ENCODE assay signal across 24 cellular contexts in genomic region chr5:64457846-64458245, GRCh38. TPM values are rescaled to one million over a fixed set of nuclear protein-coding genes. Genes with fewer than 3 reads are reported as not detected.
"Had no signal": no experiment of that assay in that cellular context is flagged by ENCODE, and none has a peak within 500 bp of the region (broad histone marks: within the 10 kb centered on the region; RNA-seq: fewer than 3 reads in every experiment).

No MANE protein-coding gene starts in this region.

- ATAC-seq: activated CD8-positive, alpha-beta memory T cell treated with anti-CD3 and anti-CD28 coated beads, Interleukin-2, amount 10 ng/mL, durations not matched to agents 7 days and 5 days; Panc1; T-helper 17 cell had no signal

- H3K4me3 Mint-ChIP-seq: activated B cell treated with CpG ODN at 0.5 μM for 24 hours; activated CD4-positive, alpha-beta T cell treated with anti-CD3 and anti-CD28 coated beads, Interleukin-2, amount 10 ng/mL, durations not matched to agents 24 days and 14 days; activated CD8-positive, alpha-beta memory T cell treated with anti-CD3 and anti-CD28 coated beads, Interleukin-2, amount 10 ng/mL, durations not matched to agents 7 days and 5 days; activated naive CD4-positive, alpha-beta T cell treated with anti-CD3 and anti-CD28 coated beads, Interleukin-2, amount 50 U/mL, for 24 hours; activated T-cell treated with anti-CD3 and anti-CD28 coated beads, Interleukin-2, amount 50 U/mL, for 24 hours; activated T-helper 1 cell treated with anti-CD3 and anti-CD28 coated beads, Interleukin-12 subunit alpha, Interleukin-12 subunit beta, Interleukin-2, Interleukin-4 antibody, amounts not matched to agents 30 ng/mL and 10 ng/mL and 1 ng/mL, durations not matched to agents 14 hours and 24 hours and 36 hours; central memory CD8-positive, alpha-beta T cell; T-helper 17 cell had no signal

- DNase-seq: activated B cell treated with CpG ODN at 0.5 μM for 24 hours; activated CD4-positive, alpha-beta T cell treated with anti-CD3 and anti-CD28 coated beads for 1 hour; activated CD4-positive, alpha-beta T cell treated with anti-CD3 and anti-CD28 coated beads, Interleukin-2, amount 10 ng/mL, durations not matched to agents 24 days and 14 days; activated CD4-positive, alpha-beta T cell treated with anti-CD3 and anti-CD28 coated beads, Interleukin-2, amount 50 U/mL, for 48 hours; activated CD8-positive, alpha-beta memory T cell treated with anti-CD3 and anti-CD28 coated beads, Interleukin-2, amount 10 ng/mL, durations not matched to agents 7 days and 5 days; activated effector memory CD4-positive, alpha-beta T cell treated with Interleukin-2 at 50 U/mL for 16 hours; activated naive CD4-positive, alpha-beta T cell; activated T-cell treated with anti-CD3 and anti-CD28 coated beads, Interleukin-2, amount 50 U/mL, for 24 hours; aorta; NCI-H1105 treated with DMSO at 0.1 percent for 48 hours; NCI-H1436 treated with DMSO at 0.1 percent for 48 hours; NCI-H187; NCI-H2081; NCI-H446 treated with DMSO at 0.1 percent for 48 hours; NCI-H524 treated with DMSO at 0.1 percent for 48 hours; NCI-H774; SIG-M5; T-helper 17 cell; T-helper 9 cell had no signal

- H3K36me3 Mint-ChIP-seq: activated CD8-positive, alpha-beta memory T cell treated with anti-CD3 and anti-CD28 coated beads, Interleukin-2, amount 10 ng/mL, durations not matched to agents 7 days and 5 days; activated naive CD4-positive, alpha-beta T cell treated with anti-CD3 and anti-CD28 coated beads, Interleukin-2, amount 50 U/mL, for 24 hours had no signal

- H3K9me3 Mint-ChIP-seq: activated CD4-positive, alpha-beta T cell treated with anti-CD3 and anti-CD28 coated beads, Interleukin-2, amount 10 ng/mL, durations not matched to agents 24 days and 14 days; activated T-helper 1 cell treated with anti-CD3 and anti-CD28 coated beads, Interleukin-12 subunit alpha, Interleukin-12 subunit beta, Interleukin-2, Interleukin-4 antibody, amounts not matched to agents 30 ng/mL and 10 ng/mL and 1 ng/mL, durations not matched to agents 14 hours and 24 hours and 36 hours had no signal

- H3K27ac Mint-ChIP-seq: activated B cell treated with CpG ODN at 0.5 μM for 24 hours; activated CD4-positive, alpha-beta T cell treated with anti-CD3 and anti-CD28 coated beads, Interleukin-2, amount 10 ng/mL, durations not matched to agents 24 days and 14 days; activated CD8-positive, alpha-beta memory T cell treated with anti-CD3 and anti-CD28 coated beads, Interleukin-2, amount 10 ng/mL, durations not matched to agents 7 days and 5 days; activated naive CD4-positive, alpha-beta T cell treated with anti-CD3 and anti-CD28 coated beads, Interleukin-2, amount 50 U/mL, for 24 hours; activated T-cell treated with anti-CD3 and anti-CD28 coated beads, Interleukin-2, amount 50 U/mL, for 24 hours; activated T-helper 1 cell treated with anti-CD3 and anti-CD28 coated beads, Interleukin-12 subunit alpha, Interleukin-12 subunit beta, Interleukin-2, Interleukin-4 antibody, amounts not matched to agents 30 ng/mL and 10 ng/mL and 1 ng/mL, durations not matched to agents 14 hours and 24 hours and 36 hours; T-helper 17 cell had no signal

- H3K27me3 Mint-ChIP-seq: activated B cell treated with CpG ODN at 0.5 μM for 24 hours; activated CD4-positive, alpha-beta T cell treated with anti-CD3 and anti-CD28 coated beads, Interleukin-2, amount 10 ng/mL, durations not matched to agents 24 days and 14 days; activated CD8-positive, alpha-beta memory T cell treated with anti-CD3 and anti-CD28 coated beads, Interleukin-2, amount 10 ng/mL, durations not matched to agents 7 days and 5 days; activated naive CD4-positive, alpha-beta T cell treated with anti-CD3 and anti-CD28 coated beads, Interleukin-2, amount 50 U/mL, for 24 hours; activated T-cell treated with anti-CD3 and anti-CD28 coated beads, Interleukin-2, amount 50 U/mL, for 24 hours; central memory CD8-positive, alpha-beta T cell; T-helper 17 cell had no signal

- H3K4me1 Mint-ChIP-seq: activated B cell treated with CpG ODN at 0.5 μM for 24 hours; activated CD4-positive, alpha-beta T cell treated with anti-CD3 and anti-CD28 coated beads, Interleukin-2, amount 10 ng/mL, durations not matched to agents 24 days and 14 days; activated CD8-positive, alpha-beta memory T cell treated with anti-CD3 and anti-CD28 coated beads, Interleukin-2, amount 10 ng/mL, durations not matched to agents 7 days and 5 days; activated naive CD4-positive, alpha-beta T cell treated with anti-CD3 and anti-CD28 coated beads, Interleukin-2, amount 50 U/mL, for 24 hours; central memory CD8-positive, alpha-beta T cell; T-helper 17 cell had no signal

RNA-seq across cellular contexts. Expression of gene RGS7BP, which starts 48.0 kb away (rescaled TPM):
- total RNA-seq: activated B cell treated with CpG ODN at 0.5 μM for 24 hours; activated CD4-positive, alpha-beta T cell treated with anti-CD3 and anti-CD28 coated beads, Interleukin-2, amount 10 ng/mL, durations not matched to agents 24 days and 14 days; activated CD8-positive, alpha-beta memory T cell treated with anti-CD3 and anti-CD28 coated beads, Interleukin-2, amount 10 ng/mL, durations not matched to agents 7 days and 5 days; activated T-helper 1 cell treated with anti-CD3 and anti-CD28 coated beads, Interleukin-12 subunit alpha, Interleukin-12 subunit beta, Interleukin-2, Interleukin-4 antibody, amounts not matched to agents 30 ng/mL and 10 ng/mL and 1 ng/mL, durations not matched to agents 14 hours and 24 hours and 36 hours; OCI-LY7; T-helper 17 cell had no signal
